ENCODE assay signal across 8 cellular contexts in genomic region chr7:43872401-43873165, GRCh38. TPM values are rescaled to one million over a fixed set of nuclear protein-coding genes. Genes with fewer than 3 reads are reported as not detected.
A peak's percentile ranks its signal among the peaks of the same experiment; 100 is the strongest.
DNase-seq lines count a peak whose midpoint lies in the region; ATAC-seq and TF ChIP-seq lines count a peak whose summit lies in the region.

No MANE protein-coding gene starts in this region.

- peak overlapping the region; percentile 66 for H3K4me2 ChIP-seq in skeletal muscle satellite cell (ENCODE audit: low read length)

- H3K27me3 ChIP-seq in skeletal muscle satellite cell (ENCODE audit: control insufficient read depth, insufficient read depth, low read length) = no peaks in the 10 kb centered on the region

- H3K4me3 ChIP-seq in skeletal muscle satellite cell (ENCODE audit: low read length) = peak overlapping the region; percentile 48

- ATAC-seq in Right ventricle myocardium superior (ENCODE audit: poor library complexity) = peak; percentile 31
- ATAC-seq in GM19452 (IDR thresholded peaks at IDR 0.05; ENCODE audit: unreplicated experiment) = no peak
- no peak for ATAC-seq in HG03280 (IDR thresholded peaks at IDR 0.05; ENCODE audit: unreplicated experiment)

- in situ Hi-C loops in GM13977 (cut with MboI; ENCODE audit: low pct_unique_long_range_greater_than_20kb, low sequenced_read_pairs, unreplicated experiment) = no loop called here

- peaks cover 46% of the 10 kb centered on the region for H3K4me1 ChIP-seq in skeletal muscle satellite cell (ENCODE audit: control insufficient read depth, insufficient read depth, low read length)

- TF ChIP-seq CTCF in GM13977 (IDR thresholded peaks at IDR 0.05; ENCODE audit: extremely low read depth, insufficient read depth, missing control alignments) = no peak

- H3K36me3 ChIP-seq in skeletal muscle satellite cell (ENCODE audit: insufficient read depth, low read length) = peaks cover 34% of the 10 kb centered on the region

- peak overlapping the region; percentile 68 for H3K9ac ChIP-seq in skeletal muscle satellite cell (ENCODE audit: low read depth, low read length)

- intact Hi-C loops in Right ventricle myocardium superior (cut with DNase I) = no loop called here

- no peaks in the 10 kb centered on the region for H3K9me3 ChIP-seq in skeletal muscle satellite cell (replicated peaks; ENCODE audit: low read length)

- peak; percentile 10 for DNase-seq in GM13977 (ENCODE audit: low spot score)
- DNase-seq in amniotic epithelial cell (ENCODE audit: low read depth) = peak; percentile 86
- no peak for DNase-seq in Right ventricle myocardium superior
- no peak for DNase-seq in stimulated activated CD4-positive, alpha-beta T cell treated with anti-CD3 and anti-CD28 coated beads, Interleukin-4, amount 100 ng/mL, for 24 hours
- DNase-seq in NCI-H2029 treated with DMSO at 0.1 percent for 48 hours (lab: John Stamatoyannopoulos, UW) = no peak

RNA-seq across cellular contexts. Expression of gene MRPS24, which starts 3.3 kb away (rescaled TPM):
- 200 TPM for total RNA-seq in Right ventricle myocardium superior
- 91.1 and 153 TPM in 2 replicates for total RNA-seq in skeletal muscle satellite cell (2012; rRNA removed)

RNA-seq across cellular contexts. Expression of gene URGCP, which starts 33.8 kb away (rescaled TPM):
- total RNA-seq in Right ventricle myocardium superior = 43.4 TPM
- 21.4 and 23.3 TPM in 2 replicates for total RNA-seq in skeletal muscle satellite cell (2012; rRNA removed)

RNA-seq across cellular contexts. Expression of gene UBE2D4, which starts 53.7 kb away (rescaled TPM):
- 44.6 TPM for total RNA-seq in Right ventricle myocardium superior
- 7.1 and 12.2 TPM in 2 replicates for total RNA-seq in skeletal muscle satellite cell (2012; rRNA removed)

Comparison
In these comparisons a context has a peak if more than half of its experiments do, and no peak if none do; other contexts are left out.
1. DNase-seq: peak in GM13977 (single experiment) and amniotic epithelial cell (single experiment); none in Right ventricle myocardium superior (single experiment), stimulated activated CD4-positive, alpha-beta T cell treated with anti-CD3 and anti-CD28 coated beads, Interleukin-4, amount 100 ng/mL, for 24 hours (single experiment) and NCI-H2029 treated with DMSO at 0.1 percent for 48 hours (single experiment).